16 cellular contexts compared by ENCODE assay signal in genomic region chr5:10801931-10802674, GRCh38. TPM values are rescaled to one million over a fixed set of nuclear protein-coding genes. Genes with fewer than 3 reads are reported as not detected.
DNase-seq lines count a peak whose midpoint lies in the region; ATAC-seq and TF ChIP-seq lines count a peak whose summit lies in the region.
"Had no signal": no experiment of that assay in that cellular context is flagged by ENCODE, and none has a peak within 500 bp of the region (broad histone marks: within the 10 kb centered on the region; RNA-seq: fewer than 3 reads in every experiment).

No MANE protein-coding gene starts in this region.

- H3K4me3 ChIP-seq in mammary epithelial cell (replicated peaks in 1 of 3; ENCODE audit: insufficient read depth in 1 of 3, low read depth in 2 of 3, low read length in 3 of 3), result no peak overlapping the region
- H3K4me3 ChIP-seq: mucosa of descending colon, transverse colon had no signal

- no peaks in the 10 kb centered on the region for H3K36me3 Mint-ChIP-seq in endothelial cell (ENCODE audit: low read depth, unreplicated experiment)

- no peaks in the 10 kb centered on the region for H3K36me3 ChIP-seq in mammary epithelial cell (ENCODE audit: insufficient read depth, low read length)
- H3K36me3 ChIP-seq: transverse colon had no signal

- no peaks in the 10 kb centered on the region for H4K20me1 ChIP-seq in mammary epithelial cell (ENCODE audit: insufficient read depth, low read length)

- DNase-seq in T47D (ENCODE audit: low read depth in 1 of 2, low spot score in 1 of 2) (peak; percentile 9 to 36), mammary epithelial cell (no peak), astrocyte of the hippocampus (ENCODE audit: low read depth, low spot score) (peak; percentile 12), left ventricle myocardium superior (no peak), sciatic nerve (ENCODE audit: low spot score) (no peak), germinal center (ENCODE audit: low spot score) (no peak), endothelial cell (ENCODE audit: low spot score) (no peak)
- DNase-seq: activated naive CD4-positive, alpha-beta T cell treated with anti-CD3 and anti-CD28 coated beads for 36 hours; cerebellar nuclear complex; mucosa of descending colon; NCI-H1436 treated with DMSO at 0.1 percent for 48 hours; NCI-H524; stimulated activated CD4-positive, alpha-beta T cell treated with anti-CD3 and anti-CD28 coated beads, Interleukin-2, amount 100 ng/mL, for 24 hours; transverse colon had no signal

- H3K4me1 ChIP-seq in mammary epithelial cell (ENCODE audit: insufficient read depth, low read length), result peaks cover 3% of the 10 kb centered on the region
- H3K4me1 ChIP-seq: transverse colon had no signal

- no peaks in the 10 kb centered on the region for H3K9me3 ChIP-seq in mammary epithelial cell (replicated peaks; ENCODE audit: insufficient read depth, low read length)
- H3K9me3 ChIP-seq: mucosa of descending colon, transverse colon had no signal

- no peak overlapping the region for H3K27ac Mint-ChIP-seq in endothelial cell (ENCODE audit: unreplicated experiment)
- H3K27ac Mint-ChIP-seq: activated naive CD4-positive, alpha-beta T cell treated with anti-CD3 and anti-CD28 coated beads for 36 hours; progenitor cell of endocrine pancreas had no signal

- dilution Hi-C loops in mammary epithelial cell (cut with HindIII; ENCODE audit: low sequenced_read_pairs), result no loop called here

- WGBS in mammary epithelial cell (ENCODE audit: low coverage, missing lambda C conversion rate), result 63% methylated on average over 9 of the region's 9 CpGs

- CTCF ChIA-PET in mammary epithelial cell (lab: Charles Lee; ENCODE audit: low non-redundant PET), result no interaction called here

- no peaks in the 10 kb centered on the region for H3K79me2 ChIP-seq in mammary epithelial cell (ENCODE audit: insufficient read depth, low read length)

- H3K4me1 Mint-ChIP-seq in endothelial cell (ENCODE audit: unreplicated experiment), result peaks cover 2% of the 10 kb centered on the region

- no peak overlapping the region for H2AFZ ChIP-seq in mammary epithelial cell (ENCODE audit: low read depth, low read length)

- TF ChIP-seq CTCF in mammary epithelial cell (conservative IDR thresholded peaks at IDR 0.05 in 1 of 2, IDR thresholded peaks at IDR 0.05 in 1 of 2; ENCODE audit: extremely low read depth in 1 of 2, insufficient read depth in 1 of 2, low read depth in 1 of 2, low read length in 2 of 2), result no peak
- no peak for TF ChIP-seq CTCF in endothelial cell (IDR thresholded peaks at IDR 0.05; ENCODE audit: unreplicated experiment)

- no peak overlapping the region for H3K27ac ChIP-seq in mammary epithelial cell (ENCODE audit: insufficient read depth, low read depth, low read length)
- H3K27ac ChIP-seq: transverse colon had no signal

- intact Hi-C loops in mammary epithelial cell (cut with micrococcal nuclease) (no loop called here), left ventricle myocardium superior (cut with micrococcal nuclease) (no loop called here), sciatic nerve (cut with DNase I) (no loop called here)

- no peak overlapping the region for H3K9ac ChIP-seq in mammary epithelial cell (ENCODE audit: insufficient read depth, low read length)

- ATAC-seq in left ventricle myocardium superior (peak; percentile 54), sciatic nerve (peak; percentile 69), HG03342 (IDR thresholded peaks at IDR 0.05; ENCODE audit: unreplicated experiment) (no peak)
- ATAC-seq: mucosa of descending colon had no signal

- H3K9me3 Mint-ChIP-seq in endothelial cell (ENCODE audit: unreplicated experiment), result no peaks in the 10 kb centered on the region

- BruUV-seq in mammary epithelial cell (replicated peaks; lab: Mats Ljungman, UMichigan), result no TSS peak

- no peaks in the 10 kb centered on the region for H3K27me3 Mint-ChIP-seq in endothelial cell (ENCODE audit: unreplicated experiment)
- H3K27me3 Mint-ChIP-seq: progenitor cell of endocrine pancreas had no signal

- in situ Hi-C loops in T47D (cut with HindIII; ENCODE audit: low pct_unique_long_range_greater_than_20kb, low sequenced_read_pairs), result no loop called here
- in situ Hi-C loops in mammary epithelial cell (cut with MboI; ENCODE audit: low sequenced_read_pairs in 2 of 2), result no loop called here

- H3K4me2 ChIP-seq in mammary epithelial cell (ENCODE audit: insufficient read depth, low read depth, low read length), result no peak overlapping the region

- H3K4me3 Mint-ChIP-seq in endothelial cell (ENCODE audit: unreplicated experiment), result no peak overlapping the region
- H3K4me3 Mint-ChIP-seq: activated naive CD4-positive, alpha-beta T cell treated with anti-CD3 and anti-CD28 coated beads for 36 hours had no signal

- peaks cover 2% of the 10 kb centered on the region for H3K27me3 ChIP-seq in mammary epithelial cell (ENCODE audit: insufficient read depth, low read length)

RNA-seq across cellular contexts. Expression of gene DAP, which starts 41.1 kb away (rescaled TPM):
- 100 to 1,000 TPM in 1 of 2 donors, 10 to 100 TPM in 1; 15.3 to 102 TPM for total RNA-seq in mammary epithelial cell
- 54.4 TPM for polyA plus RNA-seq in mammary epithelial cell
- 103 TPM for polyA minus RNA-seq in mammary epithelial cell
- total RNA-seq in left ventricle myocardium superior, result 16.9 TPM
- total RNA-seq in sciatic nerve, result 65.4 TPM
- total RNA-seq in endothelial cell (ENCODE audit: unreplicated experiment), result 231 TPM

Comparison
In these comparisons a context has a peak if more than half of its experiments do, and no peak if none do; other contexts are left out.
1. DNase-seq: peak in T47D (2 of 2) and astrocyte of the hippocampus (single experiment); none in mammary epithelial cell (single experiment), left ventricle myocardium superior (single experiment), sciatic nerve (single experiment), germinal center (single experiment) and endothelial cell (single experiment).